In the genomic region with DNA sequence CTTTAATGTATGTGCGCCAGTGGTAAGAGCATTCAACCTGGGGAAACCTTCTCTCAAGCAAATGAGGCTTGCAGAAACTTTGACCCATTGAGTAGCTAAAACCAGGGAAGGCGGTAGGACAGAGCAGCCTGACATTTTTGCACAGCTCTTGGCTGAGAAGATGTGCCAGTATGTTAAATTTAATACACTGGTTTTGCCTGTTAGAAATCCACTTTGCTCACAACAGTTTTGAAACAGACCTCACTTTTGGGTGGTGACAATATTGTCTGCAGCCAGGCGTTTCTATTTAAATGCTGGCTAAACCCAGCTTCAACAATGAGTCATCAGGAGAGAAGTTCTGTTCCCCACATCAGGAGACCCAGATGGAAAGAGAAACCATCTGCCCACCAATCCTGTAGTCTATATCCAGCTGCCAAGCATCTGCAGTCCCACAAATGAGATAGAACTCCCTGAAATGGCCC, we compare ENCODE assay signal across 1 cellular context.
TF ChIP-seq lines count a peak whose summit lies in the region.

No MANE protein-coding gene starts in this region.

TF ChIP-seq in GM12878, 131 proteins besides CTCF, POLR2A, EP300 and RAD21:
- TF ChIP-seq, protein P1, sequence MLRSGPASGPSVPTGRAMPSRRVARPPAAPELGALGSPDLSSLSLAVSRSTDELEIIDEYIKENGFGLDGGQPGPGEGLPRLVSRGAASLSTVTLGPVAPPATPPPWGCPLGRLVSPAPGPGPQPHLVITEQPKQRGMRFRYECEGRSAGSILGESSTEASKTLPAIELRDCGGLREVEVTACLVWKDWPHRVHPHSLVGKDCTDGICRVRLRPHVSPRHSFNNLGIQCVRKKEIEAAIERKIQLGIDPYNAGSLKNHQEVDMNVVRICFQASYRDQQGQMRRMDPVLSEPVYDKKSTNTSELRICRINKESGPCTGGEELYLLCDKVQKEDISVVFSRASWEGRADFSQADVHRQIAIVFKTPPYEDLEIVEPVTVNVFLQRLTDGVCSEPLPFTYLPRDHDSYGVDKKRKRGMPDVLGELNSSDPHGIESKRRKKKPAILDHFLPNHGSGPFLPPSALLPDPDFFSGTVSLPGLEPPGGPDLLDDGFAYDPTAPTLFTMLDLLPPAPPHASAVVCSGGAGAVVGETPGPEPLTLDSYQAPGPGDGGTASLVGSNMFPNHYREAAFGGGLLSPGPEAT (IDR thresholded peaks at IDR 0.05; ENCODE audit: low read depth): no peak
- TF ChIP-seq SMC3 (IDR thresholded peaks at IDR 0.05; ENCODE audit: borderline replicate concordance, low read length) (no peak), KAT2A (conservative IDR thresholded peaks at IDR 0.05; ENCODE audit: control insufficient read depth, low read depth, low read length) (no peak), ZNF384 (IDR thresholded peaks at IDR 0.05; ENCODE audit: borderline replicate concordance, low read depth, low read length) (no peak), LARP7 (IDR thresholded peaks at IDR 0.05) (no peak), BHLHE40 (IDR thresholded peaks at IDR 0.05; ENCODE audit: borderline replicate concordance in 1 of 2, low read depth in 2 of 2, low read length in 1 of 2) (no peak), ZNF207 (IDR thresholded peaks at IDR 0.05; ENCODE audit: borderline replicate concordance) (no peak), HDAC2 (IDR thresholded peaks at IDR 0.05) (no peak), STAT1 (conservative IDR thresholded peaks at IDR 0.05) (no peak), KLF5 (IDR thresholded peaks at IDR 0.05; ENCODE audit: partially characterized antibody) (no peak)
- TF ChIP-seq, protein P2, sequence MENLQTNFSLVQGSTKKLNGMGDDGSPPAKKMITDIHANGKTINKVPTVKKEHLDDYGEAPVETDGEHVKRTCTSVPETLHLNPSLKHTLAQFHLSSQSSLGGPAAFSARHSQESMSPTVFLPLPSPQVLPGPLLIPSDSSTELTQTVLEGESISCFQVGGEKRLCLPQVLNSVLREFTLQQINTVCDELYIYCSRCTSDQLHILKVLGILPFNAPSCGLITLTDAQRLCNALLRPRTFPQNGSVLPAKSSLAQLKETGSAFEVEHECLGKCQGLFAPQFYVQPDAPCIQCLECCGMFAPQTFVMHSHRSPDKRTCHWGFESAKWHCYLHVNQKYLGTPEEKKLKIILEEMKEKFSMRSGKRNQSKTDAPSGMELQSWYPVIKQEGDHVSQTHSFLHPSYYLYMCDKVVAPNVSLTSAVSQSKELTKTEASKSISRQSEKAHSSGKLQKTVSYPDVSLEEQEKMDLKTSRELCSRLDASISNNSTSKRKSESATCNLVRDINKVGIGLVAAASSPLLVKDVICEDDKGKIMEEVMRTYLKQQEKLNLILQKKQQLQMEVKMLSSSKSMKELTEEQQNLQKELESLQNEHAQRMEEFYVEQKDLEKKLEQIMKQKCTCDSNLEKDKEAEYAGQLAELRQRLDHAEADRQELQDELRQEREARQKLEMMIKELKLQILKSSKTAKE (IDR thresholded peaks at IDR 0.05; ENCODE audit: low read depth, poor library complexity, severe bottlenecking): no peak
- TF ChIP-seq, protein P3, sequence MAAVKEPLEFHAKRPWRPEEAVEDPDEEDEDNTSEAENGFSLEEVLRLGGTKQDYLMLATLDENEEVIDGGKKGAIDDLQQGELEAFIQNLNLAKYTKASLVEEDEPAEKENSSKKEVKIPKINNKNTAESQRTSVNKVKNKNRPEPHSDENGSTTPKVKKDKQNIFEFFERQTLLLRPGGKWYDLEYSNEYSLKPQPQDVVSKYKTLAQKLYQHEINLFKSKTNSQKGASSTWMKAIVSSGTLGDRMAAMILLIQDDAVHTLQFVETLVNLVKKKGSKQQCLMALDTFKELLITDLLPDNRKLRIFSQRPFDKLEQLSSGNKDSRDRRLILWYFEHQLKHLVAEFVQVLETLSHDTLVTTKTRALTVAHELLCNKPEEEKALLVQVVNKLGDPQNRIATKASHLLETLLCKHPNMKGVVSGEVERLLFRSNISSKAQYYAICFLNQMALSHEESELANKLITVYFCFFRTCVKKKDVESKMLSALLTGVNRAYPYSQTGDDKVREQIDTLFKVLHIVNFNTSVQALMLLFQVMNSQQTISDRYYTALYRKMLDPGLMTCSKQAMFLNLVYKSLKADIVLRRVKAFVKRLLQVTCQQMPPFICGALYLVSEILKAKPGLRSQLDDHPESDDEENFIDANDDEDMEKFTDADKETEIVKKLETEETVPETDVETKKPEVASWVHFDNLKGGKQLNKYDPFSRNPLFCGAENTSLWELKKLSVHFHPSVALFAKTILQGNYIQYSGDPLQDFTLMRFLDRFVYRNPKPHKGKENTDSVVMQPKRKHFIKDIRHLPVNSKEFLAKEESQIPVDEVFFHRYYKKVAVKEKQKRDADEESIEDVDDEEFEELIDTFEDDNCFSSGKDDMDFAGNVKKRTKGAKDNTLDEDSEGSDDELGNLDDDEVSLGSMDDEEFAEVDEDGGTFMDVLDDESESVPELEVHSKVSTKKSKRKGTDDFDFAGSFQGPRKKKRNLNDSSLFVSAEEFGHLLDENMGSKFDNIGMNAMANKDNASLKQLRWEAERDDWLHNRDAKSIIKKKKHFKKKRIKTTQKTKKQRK (IDR thresholded peaks at IDR 0.05; ENCODE audit: low read depth, low read length): no peak
